Comparison of ENCODE assay signal across 8 cellular contexts in genomic region chr2:87077028-87077446, GRCh38. TPM values are rescaled to one million over a fixed set of nuclear protein-coding genes. Genes with fewer than 3 reads are reported as not detected.
DNase-seq lines count a peak whose midpoint lies in the region; ATAC-seq and TF ChIP-seq lines count a peak whose summit lies in the region.
"Not testable (repeated sequence)": the region's sequence is repeated elsewhere in the genome, so short reads cannot be mapped to it uniquely, and the experiment has no call there.

No MANE protein-coding gene starts in this region.

- not testable (repeated sequence) for H3K4me1 Mint-ChIP-seq in endothelial cell (ENCODE audit: unreplicated experiment)

- H3K4me3 ChIP-seq in RWPE2 (ENCODE audit: severe bottlenecking) (peak overlapping the region; percentile 41), thyroid gland (replicated peaks in 1 of 3) (peak overlapping the region in 2 of 3 donors; percentile 8 to 77)

- not testable (repeated sequence) for H3K9me3 ChIP-seq in RWPE2 (ENCODE audit: severe bottlenecking); thyroid gland

- intact Hi-C loops in left colon (cut with DNase I, micrococcal nuclease); posterior vena cava (cut with DNase I); thyroid gland (cut with DNase I): not testable (repeated sequence)

- not testable (repeated sequence) for TF ChIP-seq CTCF in RWPE2 (IDR thresholded peaks at IDR 0.05; ENCODE audit: poor library complexity, severe bottlenecking); endothelial cell (IDR thresholded peaks at IDR 0.05; ENCODE audit: unreplicated experiment); thyroid gland (IDR thresholded peaks at IDR 0.05)

- WGBS in thyroid gland, 2 donors: no CpG with 5 or more reads among the region's 34 CpGs

- peak overlapping the region; percentile 91 for H3K4me3 Mint-ChIP-seq in endothelial cell (ENCODE audit: unreplicated experiment)

- DNase-seq in GM04503 (ENCODE audit: low read depth): peak; percentile 4
- DNase-seq in RWPE2 (ENCODE audit: low spot score); endothelial cell (ENCODE audit: low spot score): not testable (repeated sequence)
- peak; percentile 33 for DNase-seq in activated gamma-delta T cell treated with Interleukin-2 at 50 U/mL for 16 hours
- DNase-seq in left colon: peak; percentile 29 to 60
- DNase-seq in posterior vena cava (ENCODE audit: low spot score): peak; percentile 89
- DNase-seq in thyroid gland: peak; percentile 24 to 33

- H3K27me3 Mint-ChIP-seq in endothelial cell (ENCODE audit: unreplicated experiment): not testable (repeated sequence)

- not testable (repeated sequence) for H3K27me3 ChIP-seq in RWPE2 (ENCODE audit: insufficient read depth, poor library complexity, severe bottlenecking); thyroid gland

- H3K36me3 Mint-ChIP-seq in endothelial cell (ENCODE audit: low read depth, unreplicated experiment): not testable (repeated sequence)

- TF ChIP-seq POLR2A in thyroid gland (IDR thresholded peaks at IDR 0.05): not testable (repeated sequence)

- H3K36me3 ChIP-seq in RWPE2 (ENCODE audit: low read depth); thyroid gland: not testable (repeated sequence)

- ATAC-seq in HG02840 (IDR thresholded peaks at IDR 0.05; ENCODE audit: low FRiP score, unreplicated experiment): peak; percentile 10
- not testable (repeated sequence) for ATAC-seq in RWPE2 (ENCODE audit: low read depth)
- peak; percentile 56 for ATAC-seq in left colon

- H3K27ac ChIP-seq in RWPE2 (ENCODE audit: poor library complexity, severe bottlenecking): peak overlapping the region; percentile 51
- H3K27ac ChIP-seq in thyroid gland: peak overlapping the region; percentile 89 to 98 (median 89)

- H3K4me1 ChIP-seq in RWPE2 (ENCODE audit: insufficient read depth, poor library complexity, severe bottlenecking); thyroid gland: not testable (repeated sequence)

- H3K9me3 Mint-ChIP-seq in endothelial cell (ENCODE audit: unreplicated experiment): not testable (repeated sequence)

- H3K27ac Mint-ChIP-seq in endothelial cell (ENCODE audit: unreplicated experiment): peak overlapping the region; percentile 86

RNA-seq across cellular contexts. Expression of gene PLGLB1, which starts 55.4 kb away (rescaled TPM):
- total RNA-seq in endothelial cell (ENCODE audit: unreplicated experiment): 1.1 TPM
- total RNA-seq in left colon: 1 to 10 TPM; 1.6 to 1.9 TPM
- total RNA-seq in posterior vena cava: 1 to 10 TPM in 1 of 2 donors, under 1 TPM in 1; 0.42 to 1.4 TPM
- 1 to 10 TPM; 2.3 to 10.0 (median 5.0) TPM for total RNA-seq in thyroid gland
